ENCODE assay signal across 1 cellular context in genomic region chr9:94808926-94809700, GRCh38.
TF ChIP-seq lines count a peak whose summit lies in the region.

No MANE protein-coding gene starts in this region.

TF ChIP-seq in GM23338, 12 proteins besides CTCF, POLR2A, EP300 and RAD21 (continued from another document):
- TF ChIP-seq REST (IDR thresholded peaks at IDR 0.05; ENCODE audit: unreplicated experiment) (no peak), ETS1 (IDR thresholded peaks at IDR 0.05) (no peak), ZNF114 (CRISPR knock-in tag; IDR thresholded peaks at IDR 0.05) (no peak), POLR2AphosphoS5 (IDR thresholded peaks at IDR 0.05; ENCODE audit: low read depth) (no peak), ZNF331 (CRISPR knock-in tag; IDR thresholded peaks at IDR 0.05; ENCODE audit: low read depth) (no peak), STAT1 (IDR thresholded peaks at IDR 0.05; ENCODE audit: unreplicated experiment) (no peak), JUNB (IDR thresholded peaks at IDR 0.05; ENCODE audit: unreplicated experiment) (no peak), ZNF462 (CRISPR knock-in tag; IDR thresholded peaks at IDR 0.05) (no peak), NANOG (IDR thresholded peaks at IDR 0.05; ENCODE audit: borderline replicate concordance) (no peak), CREB1 (CRISPR knock-in tag; IDR thresholded peaks at IDR 0.05; ENCODE audit: low read depth) (no peak)
